29 cellular contexts compared by ENCODE assay signal in the genomic region with DNA sequence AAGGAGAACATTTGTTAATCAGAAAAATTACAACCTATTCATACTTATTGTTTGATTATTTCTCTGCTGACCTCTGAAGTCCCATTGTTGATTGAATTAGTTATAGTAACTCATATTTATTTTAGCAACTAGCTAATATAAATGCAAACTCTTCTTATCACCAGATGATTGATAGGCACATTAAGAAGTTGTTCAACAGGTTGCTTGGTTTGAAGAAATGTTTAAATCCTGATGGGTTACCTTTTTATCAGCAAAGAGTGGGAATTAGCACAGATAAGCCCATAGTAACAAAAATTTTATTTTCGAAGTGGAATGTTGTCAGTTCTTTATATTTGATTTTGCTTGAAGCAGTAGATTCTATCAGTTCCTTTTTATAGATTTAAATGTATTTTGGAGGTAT.
"Had no signal": no experiment of that assay in that cellular context is flagged by ENCODE, and none has a peak within 500 bp of the region (broad histone marks: within the 10 kb centered on the region; RNA-seq: fewer than 3 reads in every experiment).

No MANE protein-coding gene starts in this region.

- FAIRE-seq: bronchial epithelial cell, RCC 7860 had no signal

- H3K36me3 Mint-ChIP-seq: activated naive CD4-positive, alpha-beta T cell treated with anti-CD3 and anti-CD28 coated beads, Interleukin-2, amount 50 U/mL, for 72 hours; WTC11 had no signal

- H3K36me3 ChIP-seq: ascending aorta, SJSA1 had no signal

- H3K27me3 ChIP-seq: ascending aorta, body of pancreas, SJSA1 had no signal

- H3K27ac ChIP-seq: ascending aorta, body of pancreas, KMS-11, SJSA1 had no signal

- DNase-seq: activated CD4-positive, alpha-beta T cell treated with anti-CD3 and anti-CD28 coated beads for 48 hours; activated CD4-positive, alpha-beta T cell treated with anti-CD3 and anti-CD28 coated beads, Interleukin-2, amount 50 U/mL, for 4 hours; activated CD4-positive, CD25-positive, alpha-beta regulatory T cell treated with anti-CD3 and anti-CD28 coated beads, Interleukin-2, amount 50 U/mL, for 72 hours; activated CD8-positive, alpha-beta memory T cell treated with anti-CD3 and anti-CD28 coated beads, Interleukin-2, amount 50 U/mL, for 48 hours; activated CD8-positive, alpha-beta T cell treated with anti-CD3 and anti-CD28 coated beads, Interleukin-2, amount 10 ng/mL, durations not matched to agents 7 days and 5 days; activated effector memory CD4-positive, alpha-beta T cell treated with Interleukin-2 at 50 U/mL for 16 hours; activated naive CD4-positive, alpha-beta T cell; activated naive CD8-positive, alpha-beta T cell treated with anti-CD3 and anti-CD28 coated beads, Interleukin-2, amount 50 U/mL, for 24 hours; activated T-cell treated with anti-CD3 and anti-CD28 coated beads, Interleukin-2, amount 50 U/mL, for 1 hour; amniotic stem cell; body of pancreas; central memory CD4-positive, alpha-beta T cell; NCI-H1092; NCI-H187; NCI-H2081; NCI-H446; NCI-H526; SHP77; SW 1271; T-helper 9 cell had no signal

- H3K4me1 ChIP-seq: ascending aorta, SJSA1 had no signal

- ATAC-seq: activated CD8-positive, alpha-beta T cell treated with anti-CD3 and anti-CD28 coated beads, Interleukin-2, amount 10 ng/mL, durations not matched to agents 7 days and 5 days; activated naive CD4-positive, alpha-beta T cell treated with anti-CD3 and anti-CD28 coated beads, Interleukin-2, amount 50 U/mL, for 72 hours; activated naive CD8-positive, alpha-beta T cell treated with anti-CD3 and anti-CD28 coated beads, Interleukin-2, amount 50 U/mL, for 24 hours; body of pancreas; SK-N-SH treated with all-trans-retinoic acid at 6 μM for 48 hours; WTC11 had no signal

- H3K9me3 ChIP-seq: ascending aorta, body of pancreas, SJSA1 had no signal

- H3K9me3 Mint-ChIP-seq: activated naive CD4-positive, alpha-beta T cell treated with anti-CD3 and anti-CD28 coated beads, Interleukin-2, amount 50 U/mL, for 72 hours; activated naive CD8-positive, alpha-beta T cell treated with anti-CD3 and anti-CD28 coated beads, Interleukin-2, amount 50 U/mL, for 24 hours; T-helper 1 cell treated with Interleukin-12 subunit alpha and Interleukin-12 subunit beta and Interleukin-4 antibody, amounts not matched to agents 30 μg/mL and 1 μg/mL, for 36 hours had no signal

- H3K4me3 Mint-ChIP-seq: activated CD8-positive, alpha-beta T cell treated with anti-CD3 and anti-CD28 coated beads, Interleukin-2, amount 10 ng/mL, durations not matched to agents 7 days and 5 days; activated naive CD8-positive, alpha-beta T cell treated with anti-CD3 and anti-CD28 coated beads, Interleukin-2, amount 50 U/mL, for 24 hours; T-helper 1 cell treated with Interleukin-12 subunit alpha and Interleukin-12 subunit beta and Interleukin-4 antibody, amounts not matched to agents 30 μg/mL and 1 μg/mL, for 36 hours; WTC11 had no signal

- H3K4me1 Mint-ChIP-seq: activated naive CD8-positive, alpha-beta T cell treated with anti-CD3 and anti-CD28 coated beads, Interleukin-2, amount 50 U/mL, for 24 hours had no signal

- H3K4me3 ChIP-seq: ascending aorta, body of pancreas, SJSA1 had no signal

- H3K27ac Mint-ChIP-seq: activated CD8-positive, alpha-beta T cell treated with anti-CD3 and anti-CD28 coated beads, Interleukin-2, amount 10 ng/mL, durations not matched to agents 7 days and 5 days; activated naive CD4-positive, alpha-beta T cell treated with anti-CD3 and anti-CD28 coated beads, Interleukin-2, amount 50 U/mL, for 72 hours; activated naive CD8-positive, alpha-beta T cell treated with anti-CD3 and anti-CD28 coated beads, Interleukin-2, amount 50 U/mL, for 24 hours; T-helper 1 cell treated with Interleukin-12 subunit alpha and Interleukin-12 subunit beta and Interleukin-4 antibody, amounts not matched to agents 30 μg/mL and 1 μg/mL, for 36 hours; WTC11 had no signal
